Comparison of ENCODE assay signal across 21 cellular contexts in the genomic region with DNA sequence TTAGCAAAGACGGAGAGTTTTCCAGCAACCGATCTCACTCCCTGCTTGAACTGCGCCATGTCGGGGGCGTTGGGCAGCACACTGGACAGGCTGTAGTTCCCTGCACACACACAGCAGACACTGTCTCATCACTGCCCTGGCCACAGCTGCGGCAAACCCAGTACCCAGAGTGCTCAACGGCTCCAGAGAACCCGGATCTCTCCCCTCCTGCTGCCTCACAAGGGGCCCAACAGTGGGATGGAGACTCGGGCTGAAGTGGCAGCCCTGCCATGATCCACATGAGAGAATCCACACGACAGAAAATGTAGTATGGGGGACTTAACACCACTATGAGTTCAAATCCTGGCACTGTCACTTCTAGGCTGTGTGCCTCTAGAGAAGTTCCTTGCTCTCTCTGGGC.
"Had no signal": no experiment of that assay in that cellular context is flagged by ENCODE, and none has a peak within 500 bp of the region (broad histone marks: within the 10 kb centered on the region; RNA-seq: fewer than 3 reads in every experiment).

No MANE protein-coding gene starts in this region.

- H3K36me3 ChIP-seq: colonic mucosa, ovary had no signal

- H3K9me3 Mint-ChIP-seq: activated CD4-positive, alpha-beta memory T cell treated with anti-CD3 and anti-CD28 coated beads for 36 hours; activated naive CD4-positive, alpha-beta T cell treated with anti-CD3 and anti-CD28 coated beads, Interleukin-2, amount 50 U/mL, for 72 hours; activated T-cell treated with anti-CD3 and anti-CD28 coated beads, Interleukin-2, amount 50 U/mL, for 4 hours; activated T-helper 2 cell treated with anti-CD3 and anti-CD28 coated beads, Interferon-gamma antibody, Interleukin-2, Interleukin-4, amounts not matched to agents 10 μg/mL and 5 μg/mL and 100 μg/mL, durations not matched to agents 14 hours and 24 hours and 36 hours had no signal

- H3K4me3 Mint-ChIP-seq: activated CD4-positive, alpha-beta memory T cell treated with anti-CD3 and anti-CD28 coated beads for 36 hours; activated T-cell treated with anti-CD3 and anti-CD28 coated beads, Interleukin-2, amount 50 U/mL, for 4 hours had no signal

- H3K9me3 ChIP-seq: colonic mucosa, gastrocnemius medialis, ovary, psoas muscle, suprapubic skin, tibial nerve had no signal

- FAIRE-seq: bronchial epithelial cell had no signal

- DNase-seq: activated CD4-positive, alpha-beta memory T cell treated with anti-CD3 and anti-CD28 coated beads for 36 hours; activated naive CD4-positive, alpha-beta T cell; activated T-cell treated with anti-CD3 and anti-CD28 coated beads, Interleukin-2, amount 50 U/mL, for 4 hours; anterior cingulate cortex; colonic mucosa; effector CD8-positive, alpha-beta T cell; erythroblast; gastrocnemius medialis; islet precursor cell; left ventricle myocardium superior; ovary; psoas muscle; stimulated activated CD4-positive, alpha-beta T cell treated with anti-CD3 and anti-CD28 coated beads, Interleukin-15, amount 100 ng/mL, for 24 hours; stimulated activated CD4-positive, alpha-beta T cell treated with anti-CD3 and anti-CD28 coated beads, Interleukin-2, amount 100 ng/mL, for 24 hours; stimulated activated naive CD4-positive, alpha-beta T cell had no signal

- H3K4me1 ChIP-seq: colonic mucosa had no signal

- H3K27ac Mint-ChIP-seq: activated CD4-positive, alpha-beta memory T cell treated with anti-CD3 and anti-CD28 coated beads for 36 hours; activated naive CD4-positive, alpha-beta T cell treated with anti-CD3 and anti-CD28 coated beads, Interleukin-2, amount 50 U/mL, for 72 hours; activated T-helper 2 cell treated with anti-CD3 and anti-CD28 coated beads, Interferon-gamma antibody, Interleukin-2, Interleukin-4, amounts not matched to agents 10 μg/mL and 5 μg/mL and 100 μg/mL, durations not matched to agents 14 hours and 24 hours and 36 hours had no signal

- H3K27me3 ChIP-seq: colonic mucosa, gastrocnemius medialis, ovary, suprapubic skin, tibial nerve had no signal

- ATAC-seq: activated CD4-positive, CD25-positive, alpha-beta regulatory T cell treated with anti-CD3 and anti-CD28 coated beads, Interleukin-2, amount 50 U/mL, for 24 hours; activated T-cell treated with anti-CD3 and anti-CD28 coated beads, Interleukin-2, amount 50 U/mL, for 4 hours; gastrocnemius medialis; left ventricle myocardium superior; psoas muscle had no signal

- H3K27ac ChIP-seq: colonic mucosa, ovary, psoas muscle, suprapubic skin, tibial nerve had no signal

- H3K4me3 ChIP-seq: colonic mucosa, gastrocnemius medialis, ovary, psoas muscle, suprapubic skin, tibial nerve had no signal

- H3K27me3 Mint-ChIP-seq: activated CD4-positive, alpha-beta memory T cell treated with anti-CD3 and anti-CD28 coated beads for 36 hours had no signal
